ENCODE assay signal across 16 cellular contexts in the genomic region with DNA sequence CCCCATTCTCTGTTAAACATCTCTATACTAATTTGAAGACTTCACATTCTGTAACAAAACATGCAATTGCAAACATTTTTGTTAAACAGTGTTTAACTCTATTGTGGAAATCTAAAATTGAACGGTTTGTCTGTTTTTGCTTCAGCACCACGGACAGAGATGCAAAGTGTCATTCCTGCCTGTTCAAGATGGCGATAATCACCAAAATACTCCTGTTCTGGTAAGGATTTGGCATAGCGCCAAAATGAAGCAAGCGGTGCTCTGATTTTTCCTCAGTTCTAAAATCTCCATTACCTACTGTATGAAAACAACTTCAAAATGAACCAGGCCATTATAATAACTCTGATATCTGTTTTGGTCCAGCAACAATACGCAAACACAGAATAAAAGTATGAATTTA.
A peak's percentile ranks its signal among the peaks of the same experiment; 100 is the strongest.
DNase-seq lines count a peak whose midpoint lies in the region; ATAC-seq, FAIRE-seq and TF ChIP-seq lines count a peak whose summit lies in the region.
"Had no signal": no experiment of that assay in that cellular context is flagged by ENCODE, and none has a peak within 500 bp of the region (broad histone marks: within the 10 kb centered on the region; RNA-seq: fewer than 3 reads in every experiment).

No MANE protein-coding gene starts in this region.

- TF ChIP-seq CTCF in IMR-90 (conservative IDR thresholded peaks at IDR 0.05; ENCODE audit: low read depth, low read length) (no peak), astrocyte (IDR thresholded peaks at IDR 0.05; ENCODE audit: insufficient read depth, low read depth, low read length) (no peak)
- no peak for TF ChIP-seq CTCF in CD4-positive, alpha-beta T cell (IDR thresholded peaks at IDR 0.05)

- H2BK20ac ChIP-seq in IMR-90 (ENCODE audit: low read depth, low read length), result no peak overlapping the region

- H3K4me3 ChIP-seq in IMR-90 (ENCODE audit: insufficient read depth, low read depth, low read length) (no peak overlapping the region), astrocyte (ENCODE audit: insufficient read depth, low read depth, low read length) (no peak overlapping the region)

- H4K8ac ChIP-seq in IMR-90 (ENCODE audit: low read depth in 2 of 2, low read length in 2 of 2), result no peak overlapping the region

- H3K36me3 ChIP-seq in IMR-90 (ENCODE audit: control insufficient read depth, insufficient read depth, low read length), result no peaks in the 10 kb centered on the region
- no peaks in the 10 kb centered on the region for H3K36me3 ChIP-seq in astrocyte (ENCODE audit: insufficient read depth, low read length)

- H3K56ac ChIP-seq in IMR-90 (ENCODE audit: extremely low read depth, insufficient read depth, low read length), result no peak overlapping the region

- no peaks in the 10 kb centered on the region for H3K79me1 ChIP-seq in IMR-90 (ENCODE audit: low read depth in 1 of 2, low read length in 2 of 2)

- TF ChIP-seq POLR2A in IMR-90 (IDR thresholded peaks at IDR 0.05; ENCODE audit: low read depth, low read length), result no peak

- CTCF ChIA-PET in IMR-90 (lab: Yijun Ruan, JAX), result no interaction called here
- CTCF ChIA-PET in CD4-positive, alpha-beta T cell (lab: Charles Lee), result no interaction called here

- no peaks in the 10 kb centered on the region for H4K20me1 ChIP-seq in IMR-90 (ENCODE audit: insufficient read depth, low read length)
- H4K20me1 ChIP-seq in astrocyte (ENCODE audit: insufficient read depth, low read length), result no peaks in the 10 kb centered on the region

- no peak overlapping the region for H3K27ac ChIP-seq in IMR-90 (ENCODE audit: insufficient read depth, low read length)
- no peak overlapping the region for H3K27ac ChIP-seq in astrocyte (ENCODE audit: low read depth, low read length)
- H3K27ac ChIP-seq in CD4-positive, alpha-beta T cell (ENCODE audit: low read depth, low read length), result no peak overlapping the region

- H3K14ac ChIP-seq in IMR-90 (replicated peaks; ENCODE audit: low read depth, low read length), result no peak overlapping the region

- no peak for TF ChIP-seq RAD21 in IMR-90 (IDR thresholded peaks at IDR 0.05; ENCODE audit: low read length)

- H3K18ac ChIP-seq in IMR-90 (ENCODE audit: low read depth, low read length), result no peak overlapping the region

- no peak for FAIRE-seq in astrocyte (lab: Jason Lieb, UNC)

- H3K4me1 ChIP-seq in IMR-90 (ENCODE audit: control insufficient read depth, insufficient read depth, low read length) (no peaks in the 10 kb centered on the region), astrocyte (ENCODE audit: insufficient read depth, low read length) (no peaks in the 10 kb centered on the region)

- no peaks in the 10 kb centered on the region for H3K9me1 ChIP-seq in IMR-90 (ENCODE audit: insufficient read depth, low read length)

- POLR2A ChIA-PET in IMR-90 (lab: Charles Lee; ENCODE audit: unreplicated experiment), result no interaction called here
- POLR2A ChIA-PET in CD4-positive, alpha-beta T cell (lab: Charles Lee), result no interaction called here

- H2AK9ac ChIP-seq in IMR-90 (replicated peaks; ENCODE audit: low read depth, low read length, poor library complexity), result no peak overlapping the region

- peak; percentile 1 for DNase-seq in COR-L47 (lab: John Stamatoyannopoulos, UW)
- peak; percentile 20 for DNase-seq in IMR-90
- peak; percentile 5 for DNase-seq in astrocyte (ENCODE audit: low read depth)
- peak; percentile 43 for DNase-seq in iPS-NIHi11 (ENCODE audit: low spot score)
- no peak for DNase-seq in NCI-H1417 treated with DMSO at 0.1 percent for 48 hours (lab: John Stamatoyannopoulos, UW)
- DNase-seq in COLO668 (lab: John Stamatoyannopoulos, UW; ENCODE audit: unreplicated experiment), result no peak
- DNase-seq in CD4-positive, alpha-beta T cell, result no peak
- DNase-seq: activated CD4-positive, alpha-beta memory T cell treated with anti-CD3 and anti-CD28 coated beads, Interleukin-2, amount 10 ng/mL, durations not matched to agents 7 days and 5 days; activated naive CD4-positive, alpha-beta T cell treated with anti-CD3 and anti-CD28 coated beads, Interleukin-2, amount 50 U/mL, for 16 hours; CD8-positive, alpha-beta T cell; effector CD8-positive, alpha-beta T cell; hypothalamus; NCI-H1105; NK-92 treated with Interleukin-12 subunit alpha and Interleukin-12 subunit beta, amount 100 ng/mL, for 24 hours had no signal

- no peaks in the 10 kb centered on the region for H3K36me3 Mint-ChIP-seq in astrocyte (ENCODE audit: low read depth, unreplicated experiment)
- no peaks in the 10 kb centered on the region for H3K36me3 Mint-ChIP-seq in CD4-positive, alpha-beta T cell (ENCODE audit: low read depth)
- H3K36me3 Mint-ChIP-seq: CD8-positive, alpha-beta T cell; mesothelial cell of epicardium had no signal

- H3K4me2 ChIP-seq in IMR-90 (ENCODE audit: low read depth, low read length) (no peak overlapping the region), astrocyte (ENCODE audit: low read length) (no peak overlapping the region)

- H3K23ac ChIP-seq in IMR-90 (ENCODE audit: low read depth, low read length), result no peak overlapping the region

- H3K27me3 Mint-ChIP-seq in astrocyte (ENCODE audit: low read depth, unreplicated experiment), result peaks cover 3% of the 10 kb centered on the region
- no peaks in the 10 kb centered on the region for H3K27me3 Mint-ChIP-seq in CD4-positive, alpha-beta T cell
- H3K27me3 Mint-ChIP-seq: activated CD4-positive, alpha-beta memory T cell treated with anti-CD3 and anti-CD28 coated beads, Interleukin-2, amount 10 ng/mL, durations not matched to agents 7 days and 5 days had no signal

- in situ Hi-C loops in IMR-90 (cut with MboI; ENCODE audit: low sequenced_read_pairs), result no loop called here

- H2BK5ac ChIP-seq in IMR-90 (ENCODE audit: low read depth, low read length, poor library complexity, severe bottlenecking), result no peak overlapping the region

- no peaks in the 10 kb centered on the region for H3K79me2 ChIP-seq in astrocyte (ENCODE audit: insufficient read depth, low read length)

- no peak overlapping the region for H3K4ac ChIP-seq in IMR-90 (ENCODE audit: low read depth, low read length)

- H4K5ac ChIP-seq in IMR-90 (ENCODE audit: low read depth, low read length), result no peak overlapping the region

- H3K9me3 ChIP-seq in IMR-90 (ENCODE audit: control insufficient read depth, insufficient read depth, low read length) (no peaks in the 10 kb centered on the region), astrocyte (ENCODE audit: insufficient read depth, low read depth, low read length) (no peaks in the 10 kb centered on the region)
- no peaks in the 10 kb centered on the region for H3K9me3 ChIP-seq in CD4-positive, alpha-beta T cell (ENCODE audit: control insufficient read depth, low read length)

- H3K9me3 Mint-ChIP-seq in astrocyte (ENCODE audit: unreplicated experiment), result no peaks in the 10 kb centered on the region
- H3K9me3 Mint-ChIP-seq in CD4-positive, alpha-beta T cell, result peaks cover 12% of the 10 kb centered on the region
- H3K9me3 Mint-ChIP-seq: mesothelial cell of epicardium had no signal

- H2AFZ ChIP-seq in IMR-90 (replicated peaks; ENCODE audit: low read length, poor library complexity) (no peak overlapping the region), astrocyte (ENCODE audit: low read depth, low read length) (no peak overlapping the region)

- dilution Hi-C loops in IMR-90 (cut with HindIII; ENCODE audit: low sequenced_read_pairs, unreplicated experiment), result no loop called here

- no peak overlapping the region for H2AK5ac ChIP-seq in IMR-90 (ENCODE audit: low read depth, low read length)

- ATAC-seq in IMR-90 (ENCODE audit: low read depth) (no peak), HG03565 (IDR thresholded peaks at IDR 0.05; ENCODE audit: unreplicated experiment) (no peak)
- ATAC-seq in CD4-positive, alpha-beta T cell (ENCODE audit: poor library complexity), result no peak
- ATAC-seq: CD8-positive, alpha-beta T cell had no signal

- no peak overlapping the region for H2BK120ac ChIP-seq in IMR-90 (ENCODE audit: low read depth, low read length)

- no peak overlapping the region for H3K9ac ChIP-seq in IMR-90 (ENCODE audit: low read depth, low read length)
- no peak overlapping the region for H3K9ac ChIP-seq in astrocyte (ENCODE audit: low read length)

- H3K27me3 ChIP-seq in IMR-90 (ENCODE audit: control insufficient read depth, insufficient read depth, low read length) (no peaks in the 10 kb centered on the region), astrocyte (ENCODE audit: insufficient read depth, low read length) (no peaks in the 10 kb centered on the region)
- no peaks in the 10 kb centered on the region for H3K27me3 ChIP-seq in CD4-positive, alpha-beta T cell (ENCODE audit: control insufficient read depth, insufficient read depth, low read length)

- no peak overlapping the region for H3K27ac Mint-ChIP-seq in astrocyte (ENCODE audit: unreplicated experiment)
- H3K27ac Mint-ChIP-seq in CD4-positive, alpha-beta T cell, result no peak overlapping the region
- H3K27ac Mint-ChIP-seq: activated CD4-positive, alpha-beta memory T cell treated with anti-CD3 and anti-CD28 coated beads, Interleukin-2, amount 10 ng/mL, durations not matched to agents 7 days and 5 days; CD8-positive, alpha-beta T cell; mesothelial cell of epicardium had no signal

- H3K4me1 Mint-ChIP-seq in astrocyte (ENCODE audit: low read depth, unreplicated experiment), result no peaks in the 10 kb centered on the region
- H3K4me1 Mint-ChIP-seq in CD4-positive, alpha-beta T cell (ENCODE audit: low read depth), result no peaks in the 10 kb centered on the region
- H3K4me1 Mint-ChIP-seq: activated CD4-positive, alpha-beta memory T cell treated with anti-CD3 and anti-CD28 coated beads, Interleukin-2, amount 10 ng/mL, durations not matched to agents 7 days and 5 days; mesothelial cell of epicardium had no signal

- intact Hi-C loops in IMR-90 (cut with micrococcal nuclease), result no loop called here
- intact Hi-C loops in CD4-positive, alpha-beta T cell (cut with DNase I, micrococcal nuclease), result no loop called here

- no peak overlapping the region for H2BK15ac ChIP-seq in IMR-90 (ENCODE audit: low read depth, low read length)

- H4K91ac ChIP-seq in IMR-90 (ENCODE audit: insufficient read depth, low read depth, low read length), result no peak overlapping the region

- BruUV-seq in IMR-90 (replicated peaks; lab: Mats Ljungman, UMichigan), result no TSS peak

- no peak overlapping the region for H3K4me3 Mint-ChIP-seq in astrocyte (ENCODE audit: unreplicated experiment)
- H3K4me3 Mint-ChIP-seq in CD4-positive, alpha-beta T cell, result no peak overlapping the region
- H3K4me3 Mint-ChIP-seq: activated CD4-positive, alpha-beta memory T cell treated with anti-CD3 and anti-CD28 coated beads, Interleukin-2, amount 10 ng/mL, durations not matched to agents 7 days and 5 days; CD8-positive, alpha-beta T cell; mesothelial cell of epicardium had no signal

- WGBS in IMR-90 (ENCODE audit: extremely low coverage in 2 of 2, insufficient read length in 1 of 2), 2 experiments, result no CpG with 5 or more reads among the region's 6 CpGs

TF ChIP-seq in IMR-90, 13 proteins besides CTCF, POLR2A, EP300 and RAD21 (continues in another document):
- TF ChIP-seq MXI1 (IDR thresholded peaks at IDR 0.05; ENCODE audit: borderline replicate concordance, low read depth, low read length), result no peak

Comparison
In these comparisons a context has a peak if more than half of its experiments do, and no peak if none do; other contexts are left out.
1. DNase-seq: peak in COR-L47 (single experiment), IMR-90 (single experiment), astrocyte (single experiment) and iPS-NIHi11 (single experiment); none in NCI-H1417 treated with DMSO at 0.1 percent for 48 hours (single experiment), COLO668 (single experiment) and CD4-positive, alpha-beta T cell (0 of 10).